19 cellular contexts compared by ENCODE assay signal in the genomic region with DNA sequence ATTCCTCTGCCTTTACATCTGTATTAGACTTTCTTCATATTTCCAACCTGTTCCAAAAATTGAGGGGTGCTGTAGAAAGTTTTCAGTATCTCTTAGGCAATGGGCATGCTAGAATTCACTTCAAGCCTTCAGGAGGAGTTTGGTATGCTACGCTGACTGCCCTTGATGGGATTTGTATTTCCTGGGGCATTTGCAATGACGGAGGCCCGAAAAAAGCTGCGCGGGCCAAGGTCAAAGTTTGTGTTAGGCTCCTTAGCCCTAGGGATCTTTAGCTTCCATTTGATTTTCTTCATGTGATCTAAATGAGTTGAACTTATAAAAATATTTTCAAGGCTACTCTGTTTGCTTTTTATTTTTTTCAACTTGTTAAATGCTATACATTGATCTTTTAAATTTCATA.
"Had no signal": no experiment of that assay in that cellular context is flagged by ENCODE, and none has a peak within 500 bp of the region (broad histone marks: within the 10 kb centered on the region; RNA-seq: fewer than 3 reads in every experiment).

No MANE protein-coding gene starts in this region.

- DNase-seq: central memory CD4-positive, alpha-beta T cell; effector CD8-positive, alpha-beta T cell; left lung; mesendoderm; naive B cell; psoas muscle; sigmoid colon; stimulated activated CD4-positive, alpha-beta T cell treated with anti-CD3 and anti-CD28 coated beads, Interleukin-12 subunit alpha, Interleukin-12 subunit beta, amount 100 ng/mL, for 4 hours; stimulated activated naive CD4-positive, alpha-beta T cell; stomach; substantia nigra; transverse colon had no signal

- H3K27ac ChIP-seq: coronary artery, left lung, neutrophil, psoas muscle, sigmoid colon, skin epidermis, stomach, thoracic aorta, transverse colon had no signal

- H3K4me3 ChIP-seq: coronary artery, left lung, lung, psoas muscle, sigmoid colon, skin epidermis, stomach, thoracic aorta, transverse colon had no signal

- H3K36me3 ChIP-seq: left lung, neutrophil, sigmoid colon, stomach, thoracic aorta, transverse colon had no signal

- H3K9me3 ChIP-seq: left lung, neutrophil, psoas muscle, sigmoid colon, stomach, thoracic aorta, transverse colon had no signal

- H3K27me3 ChIP-seq: left lung, neutrophil, sigmoid colon, stomach, transverse colon had no signal

- FAIRE-seq: frontal cortex had no signal

- H3K4me1 ChIP-seq: left lung, psoas muscle, sigmoid colon, transverse colon had no signal

- ATAC-seq: esophagus mucosa, left lung, psoas muscle had no signal
